8 cellular contexts compared by ENCODE assay signal in genomic region chr14:73136085-73136386, GRCh38. TPM values are rescaled to one million over a fixed set of nuclear protein-coding genes. Genes with fewer than 3 reads are reported as not detected.
DNase-seq lines count a peak whose midpoint lies in the region; ATAC-seq and TF ChIP-seq lines count a peak whose summit lies in the region.

No MANE protein-coding gene starts in this region.

- no peaks in the 10 kb centered on the region for H3K36me3 ChIP-seq in gastrocnemius medialis

- H3K9me3 ChIP-seq in gastrocnemius medialis = no peaks in the 10 kb centered on the region

- H3K27ac ChIP-seq in VCaP = peak overlapping the region; percentile 84
- H3K27ac ChIP-seq in gastrocnemius medialis = peak overlapping the region; percentile 89 to 91 (median 90)

- peak; percentile 9 for DNase-seq in fibroblast of villous mesenchyme (ENCODE audit: low read depth)
- no peak for DNase-seq in gastrocnemius medialis
- DNase-seq in GM19238 (ENCODE audit: insufficient read length, low spot score) = no peak
- DNase-seq in GM13977 (ENCODE audit: low spot score) = no peak
- no peak for DNase-seq in CD1c-positive myeloid dendritic cell (ENCODE audit: extremely low spot score)
- DNase-seq in activated gamma-delta T cell treated with Interleukin-2 at 50 U/mL for 16 hours = no peak

- in situ Hi-C loops in gastrocnemius medialis (cut with MboI; ENCODE audit: low sequenced_read_pairs in 4 of 4) (no loop called here), GM13977 (cut with MboI; ENCODE audit: low pct_unique_long_range_greater_than_20kb, low sequenced_read_pairs, unreplicated experiment) (no loop called here)

- no peaks in the 10 kb centered on the region for H3K27me3 ChIP-seq in gastrocnemius medialis

- TF ChIP-seq POLR2A in gastrocnemius medialis (IDR thresholded peaks at IDR 0.05) = no peak

- no peak for TF ChIP-seq CTCF in GM12875 (IDR thresholded peaks at IDR 0.05; ENCODE audit: borderline replicate concordance, insufficient read depth, low read depth, low read length)
- no peak for TF ChIP-seq CTCF in VCaP (conservative IDR thresholded peaks at IDR 0.05)
- TF ChIP-seq CTCF in fibroblast of villous mesenchyme (IDR thresholded peaks at IDR 0.05; ENCODE audit: insufficient read depth, low read depth, low read length) = no peak
- no peak for TF ChIP-seq CTCF in gastrocnemius medialis (IDR thresholded peaks at IDR 0.05 in 4 of 5, conservative IDR thresholded peaks at IDR 0.05 in 1 of 5)
- no peak for TF ChIP-seq CTCF in GM13977 (IDR thresholded peaks at IDR 0.05; ENCODE audit: extremely low read depth, insufficient read depth, missing control alignments)

- intact Hi-C loops in gastrocnemius medialis (cut with DNase I; ENCODE audit: low total_unique reads) = loop anchor here (1.0 kb wide), 1 partner anchor 78 kb away; the partner anchor contains the start of gene RBM25

- ATAC-seq in gastrocnemius medialis = no peak

- H3K4me1 ChIP-seq in gastrocnemius medialis = peaks cover 9 to 12% of the 10 kb centered on the region in 2 donors

- H3K4me3 ChIP-seq in GM12875 (ENCODE audit: low read depth, low read length) = peak overlapping the region; percentile 30
- H3K4me3 ChIP-seq in fibroblast of villous mesenchyme (ENCODE audit: low read depth, low read length) = peak overlapping the region; percentile 78
- peak overlapping the region; percentile 73 to 91 (median 84) for H3K4me3 ChIP-seq in gastrocnemius medialis

RNA-seq across cellular contexts. Expression of gene PSEN1, which starts 0.3 kb away (rescaled TPM):
- total RNA-seq in fibroblast of villous mesenchyme (41.9 and 57.4 TPM in 2 replicates), gastrocnemius medialis (10 to 100 TPM; 21.4 to 49.0 (median 24.5) TPM)

Comparison
In these comparisons a context has a peak if more than half of its experiments do, and no peak if none do; other contexts are left out.
1. H3K4me3 ChIP-seq: peak in every context shown above with its lines; median percentile 84 in gastrocnemius medialis; 78 in fibroblast of villous mesenchyme; 30 in GM12875.